In genomic region chr6:28809947-28810654, GRCh38 we compare ENCODE assay signal across 1 cellular context.
TF ChIP-seq lines count a peak whose summit lies in the region.

No MANE protein-coding gene starts in this region.

TF ChIP-seq in K562, 482 proteins besides CTCF, POLR2A, EP300 and RAD21 (continued from another document and continues in another):
- TF ChIP-seq, protein P1, sequence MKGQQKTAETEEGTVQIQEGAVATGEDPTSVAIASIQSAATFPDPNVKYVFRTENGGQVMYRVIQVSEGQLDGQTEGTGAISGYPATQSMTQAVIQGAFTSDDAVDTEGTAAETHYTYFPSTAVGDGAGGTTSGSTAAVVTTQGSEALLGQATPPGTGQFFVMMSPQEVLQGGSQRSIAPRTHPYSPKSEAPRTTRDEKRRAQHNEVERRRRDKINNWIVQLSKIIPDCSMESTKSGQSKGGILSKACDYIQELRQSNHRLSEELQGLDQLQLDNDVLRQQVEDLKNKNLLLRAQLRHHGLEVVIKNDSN (CRISPR knock-in tag; IDR thresholded peaks at IDR 0.05) = no peak
- TF ChIP-seq LEF1 (IDR thresholded peaks at IDR 0.05) = peak; percentile 41; the same call in 1 of the 2 replicates
- no peak for TF ChIP-seq ZNF263 (CRISPR knock-in tag; IDR thresholded peaks at IDR 0.05; ENCODE audit: borderline replicate concordance)
- TF ChIP-seq SMC3 (conservative IDR thresholded peaks at IDR 0.05; ENCODE audit: insufficient read depth, low read depth, low read length) = peak; percentile 33; the same call in 1 of the 2 replicates
- TF ChIP-seq ZNF778 (CRISPR knock-in tag; IDR thresholded peaks at IDR 0.05) = no peak
- TF ChIP-seq RNF219 (CRISPR knock-in tag; IDR thresholded peaks at IDR 0.05) = no peak
- peak; percentile 99 for TF ChIP-seq HDAC3 (IDR thresholded peaks at IDR 0.05; ENCODE audit: borderline replicate concordance, partially characterized antibody)
- TF ChIP-seq ZNF24 (IDR thresholded peaks at IDR 0.05) = peak; percentile 95
- TF ChIP-seq KHSRP (IDR thresholded peaks at IDR 0.05) = no peak
- no peak for TF ChIP-seq POU5F1 (IDR thresholded peaks at IDR 0.05; ENCODE audit: borderline replicate concordance, low read depth, low read length, partially characterized antibody)
- no peak for TF ChIP-seq THAP12 (CRISPR knock-in tag; IDR thresholded peaks at IDR 0.05)
- TF ChIP-seq ZNF224 (CRISPR knock-in tag; IDR thresholded peaks at IDR 0.05) = no peak
- no peak for TF ChIP-seq MBD2 (IDR thresholded peaks at IDR 0.05; ENCODE audit: borderline replicate concordance, low read depth)
- TF ChIP-seq, protein P2, sequence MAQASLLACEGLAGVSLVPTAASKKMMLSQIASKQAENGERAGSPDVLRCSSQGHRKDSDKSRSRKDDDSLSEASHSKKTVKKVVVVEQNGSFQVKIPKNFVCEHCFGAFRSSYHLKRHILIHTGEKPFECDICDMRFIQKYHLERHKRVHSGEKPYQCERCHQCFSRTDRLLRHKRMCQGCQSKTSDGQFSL (CRISPR knock-in tag; IDR thresholded peaks at IDR 0.05) = no peak
- TF ChIP-seq, protein P2 (tag; IDR thresholded peaks at IDR 0.05) = no peak
- TF ChIP-seq KAT7 (CRISPR knock-in tag; IDR thresholded peaks at IDR 0.05; ENCODE audit: borderline replicate concordance) = no peak
- TF ChIP-seq HDAC1 (IDR thresholded peaks at IDR 0.05) = peak; percentile 33 to 91; a peak in 2 of 4 replicates
- TF ChIP-seq BCOR (IDR thresholded peaks at IDR 0.05) = peak; percentile 81
- TF ChIP-seq, protein P3, sequence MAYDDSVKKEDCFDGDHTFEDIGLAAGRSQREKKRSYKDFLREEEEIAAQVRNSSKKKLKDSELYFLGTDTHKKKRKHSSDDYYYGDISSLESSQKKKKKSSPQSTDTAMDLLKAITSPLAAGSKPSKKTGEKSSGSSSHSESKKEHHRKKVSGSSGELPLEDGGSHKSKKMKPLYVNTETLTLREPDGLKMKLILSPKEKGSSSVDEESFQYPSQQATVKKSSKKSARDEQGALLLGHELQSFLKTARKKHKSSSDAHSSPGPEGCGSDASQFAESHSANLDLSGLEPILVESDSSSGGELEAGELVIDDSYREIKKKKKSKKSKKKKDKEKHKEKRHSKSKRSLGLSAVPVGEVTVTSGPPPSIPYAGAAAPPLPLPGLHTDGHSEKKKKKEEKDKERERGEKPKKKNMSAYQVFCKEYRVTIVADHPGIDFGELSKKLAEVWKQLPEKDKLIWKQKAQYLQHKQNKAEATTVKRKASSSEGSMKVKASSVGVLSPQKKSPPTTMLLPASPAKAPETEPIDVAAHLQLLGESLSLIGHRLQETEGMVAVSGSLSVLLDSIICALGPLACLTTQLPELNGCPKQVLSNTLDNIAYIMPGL (CRISPR knock-in tag; IDR thresholded peaks at IDR 0.05) = no peak
- no peak for TF ChIP-seq ZZZ3 (IDR thresholded peaks at IDR 0.05)
- peak; percentile 18 for TF ChIP-seq CHD4 (IDR thresholded peaks at IDR 0.05; ENCODE audit: insufficient read depth, insufficient replicate concordance, low read depth, low read length, poor library complexity, severe bottlenecking)
- TF ChIP-seq REST (CRISPR knock-in tag; IDR thresholded peaks at IDR 0.05; ENCODE audit: low read depth) = no peak
- TF ChIP-seq OTX1 (CRISPR knock-in tag; IDR thresholded peaks at IDR 0.05) = no peak
- TF ChIP-seq ZBTB40 (IDR thresholded peaks at IDR 0.05) = peak; percentile 50; the same call in 1 of the 2 replicates
- TF ChIP-seq ZBTB40 (CRISPR knock-in tag; IDR thresholded peaks at IDR 0.05) = no peak
- peak; percentile 84 for TF ChIP-seq SMARCA5 (IDR thresholded peaks at IDR 0.05)
- no peak for TF ChIP-seq XRCC4 (IDR thresholded peaks at IDR 0.05; ENCODE audit: extremely low read depth, insufficient read depth, insufficient read length)
- TF ChIP-seq MCM3 (IDR thresholded peaks at IDR 0.05) = no peak; the same call in 1 of the 2 replicates
- TF ChIP-seq TEAD2 (tag; IDR thresholded peaks at IDR 0.05) = no peak
